In the genomic region with DNA sequence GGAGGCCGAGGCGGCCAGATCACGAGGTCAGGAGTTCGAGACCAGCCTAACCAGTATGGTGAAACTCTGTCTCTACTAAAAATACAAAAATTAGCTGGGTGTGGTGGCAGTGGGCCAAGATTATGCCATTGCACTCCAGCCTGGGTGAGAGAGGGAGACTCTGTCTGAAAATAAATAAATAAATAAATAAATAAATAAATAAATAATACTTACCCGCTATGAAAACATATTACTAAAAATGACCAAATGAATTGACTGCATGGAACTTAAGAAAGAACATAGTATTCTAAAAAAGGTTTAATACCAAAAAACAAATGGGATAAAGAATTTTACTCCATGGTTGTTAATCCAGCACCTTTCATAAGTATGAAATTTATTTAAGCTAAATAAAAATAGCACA, we compare ENCODE assay signal across 1 cellular context.
TF ChIP-seq lines count a peak whose summit lies in the region.

No MANE protein-coding gene starts in this region.

TF ChIP-seq in HEK293, 187 proteins besides CTCF, POLR2A, EP300 and RAD21 (continued from another document and continues in another):
- TF ChIP-seq, protein P1, sequence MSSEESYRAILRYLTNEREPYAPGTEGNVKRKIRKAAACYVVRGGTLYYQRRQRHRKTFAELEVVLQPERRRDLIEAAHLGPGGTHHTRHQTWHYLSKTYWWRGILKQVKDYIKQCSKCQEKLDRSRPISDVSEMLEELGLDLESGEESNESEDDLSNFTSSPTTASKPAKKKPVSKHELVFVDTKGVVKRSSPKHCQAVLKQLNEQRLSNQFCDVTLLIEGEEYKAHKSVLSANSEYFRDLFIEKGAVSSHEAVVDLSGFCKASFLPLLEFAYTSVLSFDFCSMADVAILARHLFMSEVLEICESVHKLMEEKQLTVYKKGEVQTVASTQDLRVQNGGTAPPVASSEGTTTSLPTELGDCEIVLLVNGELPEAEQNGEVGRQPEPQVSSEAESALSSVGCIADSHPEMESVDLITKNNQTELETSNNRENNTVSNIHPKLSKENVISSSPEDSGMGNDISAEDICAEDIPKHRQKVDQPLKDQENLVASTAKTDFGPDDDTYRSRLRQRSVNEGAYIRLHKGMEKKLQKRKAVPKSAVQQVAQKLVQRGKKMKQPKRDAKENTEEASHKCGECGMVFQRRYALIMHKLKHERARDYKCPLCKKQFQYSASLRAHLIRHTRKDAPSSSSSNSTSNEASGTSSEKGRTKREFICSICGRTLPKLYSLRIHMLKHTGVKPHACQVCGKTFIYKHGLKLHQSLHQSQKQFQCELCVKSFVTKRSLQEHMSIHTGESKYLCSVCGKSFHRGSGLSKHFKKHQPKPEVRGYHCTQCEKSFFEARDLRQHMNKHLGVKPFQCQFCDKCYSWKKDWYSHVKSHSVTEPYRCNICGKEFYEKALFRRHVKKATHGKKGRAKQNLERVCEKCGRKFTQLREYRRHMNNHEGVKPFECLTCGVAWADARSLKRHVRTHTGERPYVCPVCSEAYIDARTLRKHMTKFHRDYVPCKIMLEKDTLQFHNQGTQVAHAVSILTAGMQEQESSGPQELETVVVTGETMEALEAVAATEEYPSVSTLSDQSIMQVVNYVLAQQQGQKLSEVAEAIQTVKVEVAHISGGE (tag by site-specific recombination; conservative IDR thresholded peaks at IDR 0.05; ENCODE audit: low read depth) = peak; percentile 81
- TF ChIP-seq ZNF2 (tag by site-specific recombination; IDR thresholded peaks at IDR 0.05) (no peak), ZNF202 (tag by site-specific recombination; IDR thresholded peaks at IDR 0.05; ENCODE audit: borderline replicate concordance) (peak; percentile 85), ZNF629 (tag by site-specific recombination; IDR thresholded peaks at IDR 0.05) (peak; percentile 36; the same call in 1 of the 2 replicates), ZBTB21 (tag by site-specific recombination; IDR thresholded peaks at IDR 0.05) (no peak), ZFP41 (tag by site-specific recombination; IDR thresholded peaks at IDR 0.05; ENCODE audit: borderline replicate concordance) (no peak), ZNF555 (tag by site-specific recombination; conservative IDR thresholded peaks at IDR 0.05) (peak; percentile 85), YY1 (tag by site-specific recombination; IDR thresholded peaks at IDR 0.05) (no peak), ZNF560 (tag by site-specific recombination; IDR thresholded peaks at IDR 0.05; ENCODE audit: borderline replicate concordance) (peak; percentile 36; the same call in 1 of the 2 replicates), EGR2 (tag by site-specific recombination; IDR thresholded peaks at IDR 0.05; ENCODE audit: low read depth) (no peak), ZNF658 (tag by site-specific recombination; IDR thresholded peaks at IDR 0.05) (no peak), ZNF596 (tag by site-specific recombination; IDR thresholded peaks at IDR 0.05) (no peak), ZNF292 (tag by site-specific recombination; IDR thresholded peaks at IDR 0.05; ENCODE audit: borderline replicate concordance, low read depth) (no peak), KLF9 (tag by site-specific recombination; IDR thresholded peaks at IDR 0.05; ENCODE audit: low read depth) (no peak), ZNF140 (tag by site-specific recombination; IDR thresholded peaks at IDR 0.05) (peak; percentile 92), ZNF248 (tag by site-specific recombination; IDR thresholded peaks at IDR 0.05) (no peak), ZSCAN16 (tag by site-specific recombination; IDR thresholded peaks at IDR 0.05) (no peak), ZNF394 (tag by site-specific recombination; IDR thresholded peaks at IDR 0.05; ENCODE audit: borderline replicate concordance) (peak; percentile 89), ZNF473 (tag by site-specific recombination; IDR thresholded peaks at IDR 0.05) (no peak), ZNF48 (tag by site-specific recombination; IDR thresholded peaks at IDR 0.05) (no peak), ZNF266 (tag by site-specific recombination; IDR thresholded peaks at IDR 0.05; ENCODE audit: low read depth) (peak; percentile 67), ZNF548 (tag by site-specific recombination; IDR thresholded peaks at IDR 0.05) (no peak), ZNF211 (tag by site-specific recombination; IDR thresholded peaks at IDR 0.05; ENCODE audit: low read depth) (no peak), ZNF529 (tag by site-specific recombination; IDR thresholded peaks at IDR 0.05; ENCODE audit: insufficient replicate concordance) (no peak), SCRT2 (tag by site-specific recombination; IDR thresholded peaks at IDR 0.05) (no peak), ZNF138 (tag by site-specific recombination; IDR thresholded peaks at IDR 0.05; ENCODE audit: borderline replicate concordance) (peak; percentile 76; the same call in 1 of the 2 replicates), ZBTB1 (tag by site-specific recombination; IDR thresholded peaks at IDR 0.05) (peak; percentile 52; the same call in 1 of the 2 replicates), ZNF843 (tag by site-specific recombination; IDR thresholded peaks at IDR 0.05) (no peak)
- TF ChIP-seq, protein P2, sequence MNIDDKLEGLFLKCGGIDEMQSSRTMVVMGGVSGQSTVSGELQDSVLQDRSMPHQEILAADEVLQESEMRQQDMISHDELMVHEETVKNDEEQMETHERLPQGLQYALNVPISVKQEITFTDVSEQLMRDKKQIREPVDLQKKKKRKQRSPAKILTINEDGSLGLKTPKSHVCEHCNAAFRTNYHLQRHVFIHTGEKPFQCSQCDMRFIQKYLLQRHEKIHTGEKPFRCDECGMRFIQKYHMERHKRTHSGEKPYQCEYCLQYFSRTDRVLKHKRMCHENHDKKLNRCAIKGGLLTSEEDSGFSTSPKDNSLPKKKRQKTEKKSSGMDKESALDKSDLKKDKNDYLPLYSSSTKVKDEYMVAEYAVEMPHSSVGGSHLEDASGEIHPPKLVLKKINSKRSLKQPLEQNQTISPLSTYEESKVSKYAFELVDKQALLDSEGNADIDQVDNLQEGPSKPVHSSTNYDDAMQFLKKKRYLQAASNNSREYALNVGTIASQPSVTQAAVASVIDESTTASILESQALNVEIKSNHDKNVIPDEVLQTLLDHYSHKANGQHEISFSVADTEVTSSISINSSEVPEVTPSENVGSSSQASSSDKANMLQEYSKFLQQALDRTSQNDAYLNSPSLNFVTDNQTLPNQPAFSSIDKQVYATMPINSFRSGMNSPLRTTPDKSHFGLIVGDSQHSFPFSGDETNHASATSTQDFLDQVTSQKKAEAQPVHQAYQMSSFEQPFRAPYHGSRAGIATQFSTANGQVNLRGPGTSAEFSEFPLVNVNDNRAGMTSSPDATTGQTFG (tag by site-specific recombination; IDR thresholded peaks at IDR 0.05; ENCODE audit: borderline replicate concordance) = no peak
- TF ChIP-seq, protein P3, sequence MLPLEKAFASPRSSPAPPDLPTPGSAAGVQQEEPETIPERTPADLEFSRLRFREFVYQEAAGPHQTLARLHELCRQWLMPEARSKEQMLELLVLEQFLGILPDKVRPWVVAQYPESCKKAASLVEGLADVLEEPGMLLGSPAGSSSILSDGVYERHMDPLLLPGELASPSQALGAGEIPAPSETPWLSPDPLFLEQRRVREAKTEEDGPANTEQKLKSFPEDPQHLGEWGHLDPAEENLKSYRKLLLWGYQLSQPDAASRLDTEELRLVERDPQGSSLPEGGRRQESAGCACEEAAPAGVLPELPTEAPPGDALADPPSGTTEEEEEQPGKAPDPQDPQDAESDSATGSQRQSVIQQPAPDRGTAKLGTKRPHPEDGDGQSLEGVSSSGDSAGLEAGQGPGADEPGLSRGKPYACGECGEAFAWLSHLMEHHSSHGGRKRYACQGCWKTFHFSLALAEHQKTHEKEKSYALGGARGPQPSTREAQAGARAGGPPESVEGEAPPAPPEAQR (tag by site-specific recombination; IDR thresholded peaks at IDR 0.05) = no peak
- TF ChIP-seq, protein P4, sequence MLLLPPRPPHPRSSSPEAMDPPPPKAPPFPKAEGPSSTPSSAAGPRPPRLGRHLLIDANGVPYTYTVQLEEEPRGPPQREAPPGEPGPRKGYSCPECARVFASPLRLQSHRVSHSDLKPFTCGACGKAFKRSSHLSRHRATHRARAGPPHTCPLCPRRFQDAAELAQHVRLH (tag by site-specific recombination; IDR thresholded peaks at IDR 0.05) = no peak
- TF ChIP-seq, protein P5, sequence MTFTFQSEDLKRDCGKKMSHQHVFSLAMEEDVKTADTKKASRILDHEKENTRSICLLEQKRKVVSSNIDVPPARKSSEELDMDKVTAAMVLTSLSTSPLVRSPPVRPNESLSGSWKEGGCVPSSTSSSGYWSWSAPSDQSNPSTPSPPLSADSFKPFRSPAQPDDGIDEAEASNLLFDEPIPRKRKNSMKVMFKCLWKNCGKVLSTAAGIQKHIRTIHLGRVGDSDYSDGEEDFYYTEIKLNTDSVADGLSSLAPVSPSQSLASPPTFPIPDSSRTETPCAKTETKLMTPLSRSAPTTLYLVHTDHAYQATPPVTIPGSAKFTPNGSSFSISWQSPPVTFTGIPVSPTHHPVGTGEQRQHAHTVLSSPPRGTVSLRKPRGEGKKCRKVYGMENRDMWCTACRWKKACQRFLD (tag by site-specific recombination; IDR thresholded peaks at IDR 0.05) = 0 out of 2 replicates have a peak, but pooled peaks have one; percentile 49
- TF ChIP-seq, protein P6, sequence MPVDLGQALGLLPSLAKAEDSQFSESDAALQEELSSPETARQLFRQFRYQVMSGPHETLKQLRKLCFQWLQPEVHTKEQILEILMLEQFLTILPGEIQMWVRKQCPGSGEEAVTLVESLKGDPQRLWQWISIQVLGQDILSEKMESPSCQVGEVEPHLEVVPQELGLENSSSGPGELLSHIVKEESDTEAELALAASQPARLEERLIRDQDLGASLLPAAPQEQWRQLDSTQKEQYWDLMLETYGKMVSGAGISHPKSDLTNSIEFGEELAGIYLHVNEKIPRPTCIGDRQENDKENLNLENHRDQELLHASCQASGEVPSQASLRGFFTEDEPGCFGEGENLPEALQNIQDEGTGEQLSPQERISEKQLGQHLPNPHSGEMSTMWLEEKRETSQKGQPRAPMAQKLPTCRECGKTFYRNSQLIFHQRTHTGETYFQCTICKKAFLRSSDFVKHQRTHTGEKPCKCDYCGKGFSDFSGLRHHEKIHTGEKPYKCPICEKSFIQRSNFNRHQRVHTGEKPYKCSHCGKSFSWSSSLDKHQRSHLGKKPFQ (tag by site-specific recombination; IDR thresholded peaks at IDR 0.05) = 0 out of 2 replicates have a peak, but pooled peaks have one; percentile 29
- TF ChIP-seq, protein P7, sequence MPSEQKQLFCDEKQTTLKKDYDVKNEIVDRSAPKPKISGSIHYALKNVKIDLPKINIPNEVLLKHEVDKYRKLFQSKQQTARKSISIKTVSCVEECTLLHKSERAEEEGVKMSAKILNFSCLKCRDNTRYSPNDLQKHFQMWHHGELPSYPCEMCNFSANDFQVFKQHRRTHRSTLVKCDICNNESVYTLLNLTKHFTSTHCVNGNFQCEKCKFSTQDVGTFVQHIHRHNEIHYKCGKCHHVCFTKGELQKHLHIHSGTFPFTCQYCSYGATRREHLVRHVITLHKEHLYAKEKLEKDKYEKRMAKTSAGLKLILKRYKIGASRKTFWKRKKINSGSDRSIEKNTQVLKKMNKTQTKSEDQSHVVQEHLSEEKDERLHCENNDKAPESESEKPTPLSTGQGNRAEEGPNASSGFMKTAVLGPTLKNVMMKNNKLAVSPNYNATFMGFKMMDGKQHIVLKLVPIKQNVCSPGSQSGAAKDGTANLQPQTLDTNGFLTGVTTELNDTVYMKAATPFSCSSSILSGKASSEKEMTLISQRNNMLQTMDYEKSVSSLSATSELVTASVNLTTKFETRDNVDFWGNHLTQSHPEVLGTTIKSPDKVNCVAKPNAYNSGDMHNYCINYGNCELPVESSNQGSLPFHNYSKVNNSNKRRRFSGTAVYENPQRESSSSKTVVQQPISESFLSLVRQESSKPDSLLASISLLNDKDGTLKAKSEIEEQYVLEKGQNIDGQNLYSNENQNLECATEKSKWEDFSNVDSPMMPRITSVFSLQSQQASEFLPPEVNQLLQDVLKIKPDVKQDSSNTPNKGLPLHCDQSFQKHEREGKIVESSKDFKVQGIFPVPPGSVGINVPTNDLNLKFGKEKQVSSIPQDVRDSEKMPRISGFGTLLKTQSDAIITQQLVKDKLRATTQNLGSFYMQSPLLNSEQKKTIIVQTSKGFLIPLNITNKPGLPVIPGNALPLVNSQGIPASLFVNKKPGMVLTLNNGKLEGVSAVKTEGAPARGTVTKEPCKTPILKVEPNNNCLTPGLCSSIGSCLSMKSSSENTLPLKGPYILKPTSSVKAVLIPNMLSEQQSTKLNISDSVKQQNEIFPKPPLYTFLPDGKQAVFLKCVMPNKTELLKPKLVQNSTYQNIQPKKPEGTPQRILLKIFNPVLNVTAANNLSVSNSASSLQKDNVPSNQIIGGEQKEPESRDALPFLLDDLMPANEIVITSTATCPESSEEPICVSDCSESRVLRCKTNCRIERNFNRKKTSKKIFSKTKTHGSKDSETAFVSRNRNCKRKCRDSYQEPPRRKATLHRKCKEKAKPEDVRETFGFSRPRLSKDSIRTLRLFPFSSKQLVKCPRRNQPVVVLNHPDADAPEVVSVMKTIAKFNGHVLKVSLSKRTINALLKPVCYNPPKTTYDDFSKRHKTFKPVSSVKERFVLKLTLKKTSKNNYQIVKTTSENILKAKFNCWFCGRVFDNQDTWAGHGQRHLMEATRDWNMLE (tag by site-specific recombination; conservative IDR thresholded peaks at IDR 0.05; ENCODE audit: low read depth) = peak; percentile 89
- TF ChIP-seq, protein P8, sequence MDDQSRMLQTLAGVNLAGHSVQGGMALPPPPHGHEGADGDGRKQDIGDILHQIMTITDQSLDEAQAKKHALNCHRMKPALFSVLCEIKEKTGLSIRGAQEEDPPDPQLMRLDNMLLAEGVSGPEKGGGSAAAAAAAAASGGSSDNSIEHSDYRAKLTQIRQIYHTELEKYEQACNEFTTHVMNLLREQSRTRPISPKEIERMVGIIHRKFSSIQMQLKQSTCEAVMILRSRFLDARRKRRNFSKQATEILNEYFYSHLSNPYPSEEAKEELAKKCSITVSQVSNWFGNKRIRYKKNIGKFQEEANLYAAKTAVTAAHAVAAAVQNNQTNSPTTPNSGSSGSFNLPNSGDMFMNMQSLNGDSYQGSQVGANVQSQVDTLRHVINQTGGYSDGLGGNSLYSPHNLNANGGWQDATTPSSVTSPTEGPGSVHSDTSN (CRISPR knock-in tag; IDR thresholded peaks at IDR 0.05) = no peak
- TF ChIP-seq, protein P9, sequence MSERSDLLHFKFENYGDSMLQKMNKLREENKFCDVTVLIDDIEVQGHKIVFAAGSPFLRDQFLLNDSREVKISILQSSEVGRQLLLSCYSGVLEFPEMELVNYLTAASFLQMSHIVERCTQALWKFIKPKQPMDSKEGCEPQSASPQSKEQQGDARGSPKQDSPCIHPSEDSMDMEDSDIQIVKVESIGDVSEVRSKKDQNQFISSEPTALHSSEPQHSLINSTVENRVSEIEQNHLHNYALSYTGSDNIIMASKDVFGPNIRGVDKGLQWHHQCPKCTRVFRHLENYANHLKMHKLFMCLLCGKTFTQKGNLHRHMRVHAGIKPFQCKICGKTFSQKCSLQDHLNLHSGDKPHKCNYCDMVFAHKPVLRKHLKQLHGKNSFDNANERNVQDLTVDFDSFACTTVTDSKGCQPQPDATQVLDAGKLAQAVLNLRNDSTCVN (tag by site-specific recombination; optimal IDR thresholded peaks at IDR 0.05) = no peak
- TF ChIP-seq, protein P10, sequence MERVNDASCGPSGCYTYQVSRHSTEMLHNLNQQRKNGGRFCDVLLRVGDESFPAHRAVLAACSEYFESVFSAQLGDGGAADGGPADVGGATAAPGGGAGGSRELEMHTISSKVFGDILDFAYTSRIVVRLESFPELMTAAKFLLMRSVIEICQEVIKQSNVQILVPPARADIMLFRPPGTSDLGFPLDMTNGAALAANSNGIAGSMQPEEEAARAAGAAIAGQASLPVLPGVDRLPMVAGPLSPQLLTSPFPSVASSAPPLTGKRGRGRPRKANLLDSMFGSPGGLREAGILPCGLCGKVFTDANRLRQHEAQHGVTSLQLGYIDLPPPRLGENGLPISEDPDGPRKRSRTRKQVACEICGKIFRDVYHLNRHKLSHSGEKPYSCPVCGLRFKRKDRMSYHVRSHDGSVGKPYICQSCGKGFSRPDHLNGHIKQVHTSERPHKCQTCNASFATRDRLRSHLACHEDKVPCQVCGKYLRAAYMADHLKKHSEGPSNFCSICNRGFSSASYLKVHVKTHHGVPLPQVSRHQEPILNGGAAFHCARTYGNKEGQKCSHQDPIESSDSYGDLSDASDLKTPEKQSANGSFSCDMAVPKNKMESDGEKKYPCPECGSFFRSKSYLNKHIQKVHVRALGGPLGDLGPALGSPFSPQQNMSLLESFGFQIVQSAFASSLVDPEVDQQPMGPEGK (tag by site-specific recombination; IDR thresholded peaks at IDR 0.05) = no peak
